ENCODE assay signal across 6 cellular contexts in genomic region chr19:49475995-49476880, GRCh38. TPM values are rescaled to one million over a fixed set of nuclear protein-coding genes. Genes with fewer than 3 reads are reported as not detected.
DNase-seq lines count a peak whose midpoint lies in the region; ATAC-seq and TF ChIP-seq lines count a peak whose summit lies in the region.

No MANE protein-coding gene starts in this region.

- H3K4me1 ChIP-seq in HUES6 (ENCODE audit: control insufficient read depth, insufficient read depth, low read length): peaks cover 6% of the 10 kb centered on the region; the same call in 1 of the 2 replicates
- H3K4me1 ChIP-seq in thyroid gland: peaks cover 4 to 5% of the 10 kb centered on the region in 2 donors

- intact Hi-C loops in thyroid gland (cut with DNase I): no loop called here

- peak; percentile 90 for DNase-seq in activated CD4-positive, alpha-beta T cell treated with anti-CD3 and anti-CD28 coated beads for 48 hours
- DNase-seq in germinal center (ENCODE audit: low spot score) (peak; percentile 38), thyroid gland (peak; percentile 44 to 50), globus pallidus (ENCODE audit: low spot score) (no peak)

- no peaks in the 10 kb centered on the region for H3K9me3 ChIP-seq in HUES6 (ENCODE audit: control insufficient read depth, insufficient read depth, low read depth, low read length)
- no peaks in the 10 kb centered on the region for H3K9me3 ChIP-seq in thyroid gland

- TF ChIP-seq CTCF in thyroid gland (IDR thresholded peaks at IDR 0.05): peak in 3 of 6 experiments; percentile 13 to 41 (median 24)

- no peak for ATAC-seq in HG02938 (IDR thresholded peaks at IDR 0.05; ENCODE audit: unreplicated experiment)

- no peak for TF ChIP-seq POLR2A in thyroid gland (IDR thresholded peaks at IDR 0.05)

- H3K9ac ChIP-seq in HUES6 (ENCODE audit: low read length): no peak overlapping the region

- 52 to 62% methylated on average over 19 to 22 of the region's 27 CpGs for WGBS in thyroid gland, 2 donors

- no peaks in the 10 kb centered on the region for H3K36me3 ChIP-seq in HUES6 (ENCODE audit: control insufficient read depth, insufficient read depth, low read length)
- H3K36me3 ChIP-seq in thyroid gland: no peaks in the 10 kb centered on the region

- H3K27me3 ChIP-seq in HUES6 (ENCODE audit: control insufficient read depth, insufficient read depth, low read length) (peaks cover 8% of the 10 kb centered on the region), thyroid gland (no peaks in the 10 kb centered on the region)

- H3K27ac ChIP-seq in HUES6 (ENCODE audit: low read depth, low read length) (no peak overlapping the region), thyroid gland (no peak overlapping the region)

- peak overlapping the region; percentile 19; the same call in 1 of the 2 replicates for H3K4me3 ChIP-seq in HUES6 (ENCODE audit: low read depth, low read length)
- H3K4me3 ChIP-seq in thyroid gland (replicated peaks in 1 of 3): no peak overlapping the region

RNA-seq across cellular contexts. Expression of gene FLT3LG, which starts 2.2 kb away (rescaled TPM):
- total RNA-seq in thyroid gland: 1 to 10 TPM; 2.8 to 7.3 (median 6.3) TPM

RNA-seq across cellular contexts. Expression of gene RPL13A, which starts 11.2 kb away (rescaled TPM):
- 1,000 to 10,000 TPM; 1,542 to 2,853 (median 2,123) TPM for total RNA-seq in thyroid gland

RNA-seq across cellular contexts. Expression of gene RPS11, which starts 20.0 kb away (rescaled TPM):
- 1,000 to 10,000 TPM; 1,543 to 4,390 (median 2,518) TPM for total RNA-seq in thyroid gland

RNA-seq across cellular contexts. Expression of gene ALDH16A1, which starts 23.2 kb away (rescaled TPM):
- total RNA-seq in thyroid gland: 10 to 100 TPM; 32.5 to 39.5 (median 34.2) TPM

RNA-seq across cellular contexts. Expression of gene PIH1D1, which starts 24.6 kb away (rescaled TPM):
- total RNA-seq in thyroid gland: 100 to 1,000 TPM in 2 of 4 donors, 10 to 100 TPM in 2; 69.7 to 125 (median 99.8) TPM
